ENCODE assay signal across 16 cellular contexts in the genomic region with DNA sequence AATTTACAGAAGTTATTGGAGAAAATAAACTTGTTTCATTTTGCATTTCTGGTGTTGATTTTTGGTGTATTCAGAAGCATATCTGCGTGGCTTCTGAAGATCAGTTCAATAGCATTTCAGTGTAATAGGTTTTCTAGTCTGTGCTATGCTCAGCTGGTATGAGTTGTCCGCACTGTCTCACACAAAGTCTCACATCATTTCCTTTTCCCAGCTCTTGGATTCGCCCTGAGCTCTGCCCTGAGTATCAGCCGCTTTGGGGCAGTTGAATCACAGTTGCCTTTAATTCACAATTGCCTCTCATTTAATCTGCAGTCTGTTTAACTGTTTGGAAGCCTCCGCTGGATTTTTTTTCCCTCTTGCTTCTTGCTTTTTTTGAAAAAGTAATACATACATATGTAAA. TPM values are rescaled to one million over a fixed set of nuclear protein-coding genes. Genes with fewer than 3 reads are reported as not detected.
A peak's percentile ranks its signal among the peaks of the same experiment; 100 is the strongest.
DNase-seq lines count a peak whose midpoint lies in the region; ATAC-seq and TF ChIP-seq lines count a peak whose summit lies in the region.
"Had no signal": no experiment of that assay in that cellular context is flagged by ENCODE, and none has a peak within 500 bp of the region (broad histone marks: within the 10 kb centered on the region; RNA-seq: fewer than 3 reads in every experiment).

No MANE protein-coding gene starts in this region.

- 84% methylated on average over 5 of the region's 5 CpGs for WGBS in smooth muscle cell (ENCODE audit: low lambda C conversion rate)

- no peaks in the 10 kb centered on the region for H3K4me1 Mint-ChIP-seq in T-helper 17 cell
- H3K4me1 Mint-ChIP-seq: CD8-positive, alpha-beta memory T cell had no signal

- H4K20me1 ChIP-seq in smooth muscle cell (ENCODE audit: low read depth), result peaks cover 5% of the 10 kb centered on the region
- H4K20me1 ChIP-seq: BLaER1 had no signal

- H3K9ac ChIP-seq in smooth muscle cell (ENCODE audit: low read depth), result no peak overlapping the region
- H3K9ac ChIP-seq: BLaER1 had no signal

- ATAC-seq in Right ventricle myocardium superior (ENCODE audit: poor library complexity) (peak; percentile 56), T-helper 17 cell (no peak), HG03439 (IDR thresholded peaks at IDR 0.05; ENCODE audit: unreplicated experiment) (no peak), HG03135 (IDR thresholded peaks at IDR 0.05; ENCODE audit: unreplicated experiment) (no peak)
- ATAC-seq: HCT116 had no signal

- H3K27ac ChIP-seq in left ventricle myocardium inferior (replicated peaks), result peak overlapping the region; percentile 37
- H3K27ac ChIP-seq in smooth muscle cell (ENCODE audit: low read depth), result peak overlapping the region; percentile 31
- H3K27ac ChIP-seq: BLaER1 had no signal

- peaks cover 53% of the 10 kb centered on the region for H3F3A ChIP-seq in smooth muscle cell (ENCODE audit: low read depth)

- no peaks in the 10 kb centered on the region for H3K79me2 ChIP-seq in smooth muscle cell (ENCODE audit: low read depth)

- H3K4me3 Mint-ChIP-seq in T-helper 17 cell, result no peak overlapping the region
- H3K4me3 Mint-ChIP-seq: CD8-positive, alpha-beta memory T cell had no signal

- DNase-seq in Right ventricle myocardium superior (no peak), cardiac septum (ENCODE audit: low spot score) (no peak), left ventricle myocardium inferior (no peak), smooth muscle cell (lab: John Stamatoyannopoulos, UW; ENCODE audit: unreplicated experiment) (no peak), T-helper 17 cell (no peak)
- DNase-seq: 8988T; AML-193; Caco-2; CD8-positive, alpha-beta memory T cell; DND-41; GDM1 had no signal

- H3K4me1 ChIP-seq in left ventricle myocardium inferior (peaks cover 16% of the 10 kb centered on the region), smooth muscle cell (ENCODE audit: low read depth) (no peaks in the 10 kb centered on the region)
- H3K4me1 ChIP-seq: BLaER1, Caco-2 had no signal

- H3K36me3 ChIP-seq in left ventricle myocardium inferior (peaks cover 8% of the 10 kb centered on the region), smooth muscle cell (ENCODE audit: low read depth) (peaks cover 36% of the 10 kb centered on the region)

- TF ChIP-seq CTCF in left ventricle myocardium inferior (IDR thresholded peaks at IDR 0.05; ENCODE audit: borderline replicate concordance), result no peak
- TF ChIP-seq CTCF in smooth muscle cell (IDR thresholded peaks at IDR 0.05; ENCODE audit: borderline replicate concordance, insufficient read depth, poor library complexity, severe bottlenecking), result no peak

- no peak overlapping the region for H3K27ac Mint-ChIP-seq in T-helper 17 cell
- H3K27ac Mint-ChIP-seq: CD8-positive, alpha-beta memory T cell had no signal

- H3K36me3 Mint-ChIP-seq in T-helper 17 cell (ENCODE audit: low read depth), result no peaks in the 10 kb centered on the region
- H3K36me3 Mint-ChIP-seq: CD8-positive, alpha-beta memory T cell had no signal

- no peaks in the 10 kb centered on the region for H3K27me3 Mint-ChIP-seq in T-helper 17 cell

- H3K9me3 ChIP-seq in left ventricle myocardium inferior (replicated peaks), result no peaks in the 10 kb centered on the region
- H3K9me3 ChIP-seq in smooth muscle cell (replicated peaks; ENCODE audit: low read depth), result no peaks in the 10 kb centered on the region
- no peaks in the 10 kb centered on the region for H3K9me3 ChIP-seq in T-helper 17 cell (ENCODE audit: control insufficient read depth, low read length, poor library complexity, severe bottlenecking)
- H3K9me3 ChIP-seq: BLaER1, Caco-2 had no signal

- no peak overlapping the region for H3K4me2 ChIP-seq in smooth muscle cell
- H3K4me2 ChIP-seq: BLaER1 had no signal

- H3K27me3 ChIP-seq in left ventricle myocardium inferior (ENCODE audit: low read depth), result no peaks in the 10 kb centered on the region
- no peaks in the 10 kb centered on the region for H3K27me3 ChIP-seq in smooth muscle cell (ENCODE audit: low read depth)
- H3K27me3 ChIP-seq: BLaER1 had no signal

- intact Hi-C loops in Right ventricle myocardium superior (cut with DNase I) (no loop called here), cardiac septum (cut with DNase I) (no loop called here), left ventricle myocardium inferior (cut with micrococcal nuclease) (loop anchor here (10.0 kb wide), 1 partner anchor 178 kb away; the partner anchor contains the start of gene RAI14)

- H2AFZ ChIP-seq in smooth muscle cell (ENCODE audit: low read depth), result no peak overlapping the region

- H3K4me3 ChIP-seq in left ventricle myocardium inferior (no peak overlapping the region), smooth muscle cell (no peak overlapping the region)
- H3K4me3 ChIP-seq: BLaER1 had no signal

RNA-seq across cellular contexts. Expression of gene TTC23L, which starts 6.4 kb away (rescaled TPM):
- total RNA-seq in Right ventricle myocardium superior (not detected), cardiac septum (0.32 TPM), left ventricle myocardium inferior (not detected), smooth muscle cell (0.04 and 1.3 TPM in 2 replicates), T-helper 17 cell (under 1 TPM; 0.42 to 0.96 TPM)
- polyA plus RNA-seq in smooth muscle cell, result 0.08 and 1.1 TPM in 2 replicates
- total RNA-seq: HT1080 had no signal
- polyA plus RNA-seq: CD8-positive, alpha-beta memory T cell had no signal
